ENCODE assay signal across 1 cellular context in genomic region chr19:44590245-44591059, GRCh38.
TF ChIP-seq lines count a peak whose summit lies in the region.

No MANE protein-coding gene starts in this region.

TF ChIP-seq in IMR-90, 13 proteins besides CTCF, POLR2A, EP300 and RAD21:
- TF ChIP-seq BHLHE40 (IDR thresholded peaks at IDR 0.05; ENCODE audit: low read depth, low read length), result no peak
TF ChIP-seq in IMR-90: peak in this region for 0.
